ENCODE assay signal across 8 cellular contexts in genomic region chr16:4625617-4626159, GRCh38. TPM values are rescaled to one million over a fixed set of nuclear protein-coding genes. Genes with fewer than 3 reads are reported as not detected.
DNase-seq lines count a peak whose midpoint lies in the region; ATAC-seq and TF ChIP-seq lines count a peak whose summit lies in the region.

No MANE protein-coding gene starts in this region.

- H3K9me3 ChIP-seq in SU-DHL-6 (ENCODE audit: insufficient read depth, low read length) = no peaks in the 10 kb centered on the region

- peak; percentile 75 for DNase-seq in SIG-M5 treated with dmso at 0.1 percent for 504 hours (lab: John Stamatoyannopoulos, UW; ENCODE audit: unreplicated experiment)
- DNase-seq in SIG-M5 (lab: John Stamatoyannopoulos, UW) = no peak
- DNase-seq in foreskin fibroblast = no peak
- DNase-seq in sciatic nerve (ENCODE audit: low spot score) = no peak
- no peak for DNase-seq in DMS53 (lab: John Stamatoyannopoulos, UW)
- DNase-seq in COR-L47 (lab: John Stamatoyannopoulos, UW) = no peak

- H3F3A ChIP-seq in SU-DHL-6 (ENCODE audit: insufficient read depth) = no peaks in the 10 kb centered on the region

- H3K27ac ChIP-seq in SU-DHL-6 (ENCODE audit: low read depth, low read length) = peak overlapping the region; percentile 56

- H3K9me2 ChIP-seq in SU-DHL-6 (replicated peaks; ENCODE audit: insufficient read depth, low read length) = no peaks in the 10 kb centered on the region

- peak overlapping the region; percentile 67 for H3K4me2 ChIP-seq in SU-DHL-6 (ENCODE audit: low read depth, low read length, poor library complexity, severe bottlenecking)

- TF ChIP-seq CTCF in SU-DHL-6 (IDR thresholded peaks at IDR 0.05; ENCODE audit: insufficient read depth, low read length, poor library complexity, severe bottlenecking) (no peak), foreskin fibroblast (IDR thresholded peaks at IDR 0.05; ENCODE audit: low read depth, low read length) (no peak)

- H3K27me3 ChIP-seq in SU-DHL-6 (ENCODE audit: low read length) = no peaks in the 10 kb centered on the region

- peak overlapping the region; percentile 69 for H2AFZ ChIP-seq in SU-DHL-6 (ENCODE audit: low read depth, low read length, severe bottlenecking)

- ATAC-seq in sciatic nerve (peak; percentile 2), HG03108 (IDR thresholded peaks at IDR 0.05; ENCODE audit: unreplicated experiment) (no peak)

- H3K36me3 ChIP-seq in SU-DHL-6 (ENCODE audit: low read length) = no peaks in the 10 kb centered on the region

- intact Hi-C loops in sciatic nerve (cut with DNase I) = no loop called here

- peak overlapping the region; percentile 74 for H3K4me3 ChIP-seq in SU-DHL-6 (ENCODE audit: insufficient read depth, low read length, poor library complexity, severe bottlenecking)
- H3K4me3 ChIP-seq in foreskin fibroblast (ENCODE audit: low read depth in 1 of 2, low read length in 2 of 2) = peak overlapping the region; percentile 68 to 74

- H3K79me2 ChIP-seq in SU-DHL-6 (ENCODE audit: insufficient read depth, low read length) = peaks cover 44% of the 10 kb centered on the region

- peak overlapping the region; percentile 83 for H3K9ac ChIP-seq in SU-DHL-6 (ENCODE audit: low read length)

- H4K20me1 ChIP-seq in SU-DHL-6 (ENCODE audit: low read depth, low read length) = no peaks in the 10 kb centered on the region

RNA-seq across cellular contexts. Expression of gene MGRN1, which starts 1.1 kb away (rescaled TPM):
- 75.3 TPM for total RNA-seq in sciatic nerve

RNA-seq across cellular contexts. Expression of gene UBALD1, which starts 11.0 kb away (rescaled TPM):
- total RNA-seq in sciatic nerve = 30.8 TPM
